ENCODE assay signal across 8 cellular contexts in genomic region chr1:151946366-151946764, GRCh38. TPM values are rescaled to one million over a fixed set of nuclear protein-coding genes. Genes with fewer than 3 reads are reported as not detected.
DNase-seq lines count a peak whose midpoint lies in the region; ATAC-seq, FAIRE-seq and TF ChIP-seq lines count a peak whose summit lies in the region.

No MANE protein-coding gene starts in this region.

- no peaks in the 10 kb centered on the region for H3K36me3 Mint-ChIP-seq in CD8-positive, alpha-beta memory T cell
- H3K36me3 Mint-ChIP-seq in naive thymus-derived CD4-positive, alpha-beta T cell = peaks cover 0 to 2% (median 0%) of the 10 kb centered on the region in 5 donors

- H3K27ac ChIP-seq in CD8-positive, alpha-beta memory T cell (ENCODE audit: low read depth, low read length) = peak overlapping the region; percentile 84
- H3K27ac ChIP-seq in K562 (ENCODE audit: extremely low read depth, low read depth, low read length) (peak overlapping the region; percentile 41; the same call in 2 of the 3 replicates), substantia nigra (ENCODE audit: low read depth, low read length, poor library complexity, severe bottlenecking) (no peak overlapping the region)
- no peak overlapping the region for H3K27ac ChIP-seq in naive thymus-derived CD4-positive, alpha-beta T cell (ENCODE audit: low read depth, low read length)

- no peaks in the 10 kb centered on the region for H3K36me3 ChIP-seq in CD8-positive, alpha-beta memory T cell (ENCODE audit: insufficient read depth, low read length)
- H3K36me3 ChIP-seq in K562 (ENCODE audit: control insufficient read depth, insufficient read depth, low read length) = no peaks in the 10 kb centered on the region
- H3K36me3 ChIP-seq in naive thymus-derived CD4-positive, alpha-beta T cell (ENCODE audit: control insufficient read depth in 2 of 3, insufficient read depth in 3 of 3, low read length in 3 of 3) = no peaks in the 10 kb centered on the region

- WGBS in K562 (ENCODE audit: insufficient coverage, low coverage, missing lambda C conversion rate) = 12% methylated on average over 2 of the region's 2 CpGs

- H3K27ac Mint-ChIP-seq in CD8-positive, alpha-beta memory T cell = peak overlapping the region; percentile 90 to 99 (median 94)
- H3K27ac Mint-ChIP-seq in naive thymus-derived CD4-positive, alpha-beta T cell = peak overlapping the region in 5 of 9 donors; percentile 12 to 91 (median 38)

- H3K27me3 ChIP-seq in CD8-positive, alpha-beta memory T cell (ENCODE audit: insufficient read depth, low read length, poor library complexity, severe bottlenecking) = no peaks in the 10 kb centered on the region
- no peaks in the 10 kb centered on the region; a peak in 1 of 5 replicates for H3K27me3 ChIP-seq in K562 (ENCODE audit: control insufficient read depth in 2 of 2, insufficient read depth in 2 of 2, low read length in 2 of 2)
- no peaks in the 10 kb centered on the region for H3K27me3 ChIP-seq in naive thymus-derived CD4-positive, alpha-beta T cell (ENCODE audit: control insufficient read depth in 2 of 2, insufficient read depth in 2 of 2, low read length in 2 of 2)

- H3K4me3 ChIP-seq in CD8-positive, alpha-beta memory T cell (ENCODE audit: low read length) = peak overlapping the region; percentile 4
- no peak overlapping the region for H3K4me3 ChIP-seq in K562
- no peak overlapping the region for H3K4me3 ChIP-seq in naive thymus-derived CD4-positive, alpha-beta T cell (ENCODE audit: low read length)

- no peak overlapping the region for H3K9ac ChIP-seq in K562 (ENCODE audit: insufficient read depth in 1 of 2, low read depth in 2 of 2, low read length in 2 of 2)

- ATAC-seq in K562 (no peak), GM21825 (IDR thresholded peaks at IDR 0.05; ENCODE audit: unreplicated experiment) (no peak)
- ATAC-seq in naive thymus-derived CD4-positive, alpha-beta T cell = peak; percentile 41

- POLR2A ChIA-PET in CD8-positive, alpha-beta memory T cell (lab: Charles Lee) = no interaction called here
- POLR2A ChIA-PET in K562 (lab: Yijun Ruan, JAX) = interaction anchor here (0.7 to 0.9 kb wide), 2 partner anchors 9 to 25 kb away, joined by 3 read pairs; no protein-coding TSS in a partner anchor
- POLR2A ChIA-PET in naive thymus-derived CD4-positive, alpha-beta T cell (lab: Charles Lee) = no interaction called here

- H3K4me2 ChIP-seq in K562 (ENCODE audit: insufficient read depth, low read length) = peak overlapping the region; percentile 38; the same call in 1 of the 2 replicates

- peak overlapping the region; percentile 68 for H2AFZ ChIP-seq in K562 (ENCODE audit: low read depth, low read length)

- H4K20me1 ChIP-seq in K562 (replicated peaks; ENCODE audit: control insufficient read depth, insufficient read depth, low read length) = no peaks in the 10 kb centered on the region

- peaks cover 40 to 46% (median 41%) of the 10 kb centered on the region in 3 donors for H3K4me1 Mint-ChIP-seq in CD8-positive, alpha-beta memory T cell
- H3K4me1 Mint-ChIP-seq in naive thymus-derived CD4-positive, alpha-beta T cell = peaks cover 11 to 35% (median 15%) of the 10 kb centered on the region in 7 donors

- H3K27me3 Mint-ChIP-seq in CD8-positive, alpha-beta memory T cell = no peaks in the 10 kb centered on the region
- peaks cover 0 to 5% (median 0%) of the 10 kb centered on the region in 5 donors for H3K27me3 Mint-ChIP-seq in naive thymus-derived CD4-positive, alpha-beta T cell

- H3K9me1 ChIP-seq in K562 (ENCODE audit: control insufficient read depth, insufficient read depth, low read length) = no peaks in the 10 kb centered on the region

- no peak for TF ChIP-seq RAD21 in K562 (CRISPR knock-in tag; conservative IDR thresholded peaks at IDR 0.05 in 1 of 2, IDR thresholded peaks at IDR 0.05 in 1 of 2)

- no peak for TF ChIP-seq EP300 in K562 (IDR thresholded peaks at IDR 0.05; ENCODE audit: low read length)

- CTCF ChIA-PET in CD8-positive, alpha-beta memory T cell (lab: Charles Lee) = interaction anchor here (2.7 kb wide), 1 partner anchor 55 kb away, joined by 13 read pairs; no protein-coding TSS in a partner anchor
- CTCF ChIA-PET in K562 (lab: Yijun Ruan, JAX; ENCODE audit: low intra/inter-chr PET ratio) = no interaction called here
- CTCF ChIA-PET in naive thymus-derived CD4-positive, alpha-beta T cell (lab: Charles Lee) = interaction anchor here (0.6 to 1.7 kb wide), 2 partner anchors 13 to 78 kb away, joined by 5 to 6 read pairs; no protein-coding TSS in a partner anchor

- intact Hi-C loops in K562 (cut with micrococcal nuclease) = no loop called here
- intact Hi-C loops in naive thymus-derived CD4-positive, alpha-beta T cell (cut with micrococcal nuclease) = no loop called here

- DNase-seq in CD8-positive, alpha-beta memory T cell = peak in 2 of 5 donors; percentile 28 to 57
- peak; percentile 56 for DNase-seq in LoVo (ENCODE audit: low spot score)
- no peak for DNase-seq in K562 (ENCODE audit: extremely low read depth in 1 of 4, low spot score in 3 of 4)
- no peak for DNase-seq in naive thymus-derived CD4-positive, alpha-beta T cell
- DNase-seq in OCI-M1 (lab: John Stamatoyannopoulos, UW) = no peak
- no peak for DNase-seq in substantia nigra (lab: John Stamatoyannopoulos, UW)
- no peak for DNase-seq in cerebellar nuclear complex (lab: John Stamatoyannopoulos, UW)

- no peaks in the 10 kb centered on the region for H3K79me2 ChIP-seq in K562 (ENCODE audit: control insufficient read depth, insufficient read depth, low read length)

- no peak for FAIRE-seq in K562 (lab: Jason Lieb, UNC)

- peaks cover 26% of the 10 kb centered on the region for H3K4me1 ChIP-seq in CD8-positive, alpha-beta memory T cell (ENCODE audit: insufficient read depth, low read length)
- peaks cover 6 to 27% of the 10 kb centered on the region in 2 experiments; a peak in 4 of 5 replicates for H3K4me1 ChIP-seq in K562 (replicated peaks in 1 of 2; ENCODE audit: control insufficient read depth in 2 of 2, insufficient read depth in 2 of 2, low read length in 2 of 2)
- peaks cover 9 to 24% of the 10 kb centered on the region in 2 donors for H3K4me1 ChIP-seq in naive thymus-derived CD4-positive, alpha-beta T cell (ENCODE audit: control insufficient read depth in 2 of 2, insufficient read depth in 2 of 2, low read length in 2 of 2)

- no peaks in the 10 kb centered on the region for H3K9me3 ChIP-seq in CD8-positive, alpha-beta memory T cell (ENCODE audit: low read length)
- H3K9me3 ChIP-seq in K562 (replicated peaks; ENCODE audit: control insufficient read depth, insufficient read depth, low read depth, low read length) = no peaks in the 10 kb centered on the region
- H3K9me3 ChIP-seq in naive thymus-derived CD4-positive, alpha-beta T cell (ENCODE audit: control insufficient read depth in 2 of 3, low read length in 3 of 3) = no peaks in the 10 kb centered on the region

- TF ChIP-seq CTCF in K562 (IDR thresholded peaks at IDR 0.05 in 2 of 3, conservative IDR thresholded peaks at IDR 0.05 in 1 of 3; ENCODE audit: insufficient read depth in 2 of 3, low read depth in 1 of 3, low read length in 3 of 3) = no peak

- in situ Hi-C loops in K562 (cut with MboI) = no loop called here

- peak overlapping the region; percentile 2 to 75 (median 49) for H3K4me3 Mint-ChIP-seq in CD8-positive, alpha-beta memory T cell
- H3K4me3 Mint-ChIP-seq in naive thymus-derived CD4-positive, alpha-beta T cell = peak overlapping the region in 1 of 10 donors; percentile 73

- H3K9me3 Mint-ChIP-seq in CD8-positive, alpha-beta memory T cell = no peaks in the 10 kb centered on the region
- H3K9me3 Mint-ChIP-seq in naive thymus-derived CD4-positive, alpha-beta T cell = no peaks in the 10 kb centered on the region

- no peak for TF ChIP-seq POLR2A in K562 (conservative IDR thresholded peaks at IDR 0.05)

- BruUV-seq in K562 (replicated peaks; lab: Mats Ljungman, UMichigan) = no TSS peak

RNA-seq across cellular contexts. Expression of gene THEM4, which starts 37.1 kb away (rescaled TPM):
- 10 to 100 TPM; 31.4 to 31.7 TPM for total RNA-seq in CD8-positive, alpha-beta memory T cell
- 77.0 TPM for polyA plus RNA-seq in CD8-positive, alpha-beta memory T cell
- 53.2 and 120 TPM in 2 replicates for total RNA-seq in K562 (2011; cell fraction: chromatin; rRNA removed; ENCODE audit: low replicate concordance)
- total RNA-seq in K562 (2011; cell fraction: nucleolus; rRNA removed) = 23.0 and 26.2 TPM in 2 replicates
- total RNA-seq in K562 (2011; cell fraction: nucleoplasm; rRNA removed) = 66.9 and 102 TPM in 2 replicates
- 24.5 and 25.2 TPM in 2 replicates for total RNA-seq in K562 (2014; rRNA removed)
- 35.3 and 41.1 TPM in 2 replicates for total RNA-seq in K562 (2014; rRNA removed; fragmentation: Illumina TruSeq; extraction: Trizol)
- 39.3 and 39.7 TPM in 2 replicates for total RNA-seq in K562 (2015; rRNA removed; fragmentation: Illumina TruSeq; extraction: Trizol)
- 25.5 and 27.4 TPM in 2 replicates for total RNA-seq in K562 (2021)
- 51.3 and 71.9 TPM in 2 replicates for polyA plus RNA-seq in K562 (2011; rRNA removed)
- polyA plus RNA-seq in K562 (2011; cell fraction: cytosol; rRNA removed) = 24.2 and 40.1 TPM in 2 replicates
- polyA plus RNA-seq in K562 (2011; cell fraction: nucleus; rRNA removed) = 43.7 and 48.1 TPM in 2 replicates
- 30.8 and 33.7 TPM in 2 replicates for polyA plus RNA-seq in K562 (2012)
- 45.7 and 48.3 TPM in 2 replicates for polyA plus RNA-seq in K562 (2014; fragmentation: Illumina TruSeq; extraction: Trizol)
- 10 to 100 TPM in 1 of 2 experiments, 1 to 10 TPM in 1; 8.6 to 12.5 TPM for polyA plus RNA-seq in K562 (2014; fragmentation: Nextera tagmentation; extraction: Ambion mirVana)
- polyA plus RNA-seq in K562 (2014; rRNA removed) = 46.1 and 48.7 TPM in 2 replicates
- 45.0 and 48.8 TPM in 2 replicates for polyA minus RNA-seq in K562 (2011; rRNA and poly(A)+ RNA removed)
- 16.4 and 20.0 TPM in 2 replicates for polyA minus RNA-seq in K562 (2011; cell fraction: cytosol; rRNA and poly(A)+ RNA removed)
- polyA minus RNA-seq in K562 (2011; cell fraction: nucleus; rRNA and poly(A)+ RNA removed) = 20.3 and 21.3 TPM in 2 replicates
- total RNA-seq in naive thymus-derived CD4-positive, alpha-beta T cell = 100 to 1,000 TPM in 2 of 5 experiments, 10 to 100 TPM in 3; 37.6 to 143 (median 44.6) TPM
- polyA plus RNA-seq in naive thymus-derived CD4-positive, alpha-beta T cell = 100 to 1,000 TPM; 113 to 122 TPM

RNA-seq across cellular contexts. Expression of gene S100A10, which starts 47.3 kb away (rescaled TPM):
- 100 to 1,000 TPM; 263 to 279 TPM for total RNA-seq in CD8-positive, alpha-beta memory T cell
- polyA plus RNA-seq in CD8-positive, alpha-beta memory T cell = 1,167 TPM
- not detected in 2 replicates for total RNA-seq in K562 (2011; cell fraction: chromatin; rRNA removed; ENCODE audit: low replicate concordance)
- not detected in 2 replicates for total RNA-seq in K562 (2011; cell fraction: nucleolus; rRNA removed)
- total RNA-seq in K562 (2011; cell fraction: nucleoplasm; rRNA removed) = not detected in 2 replicates
- total RNA-seq in K562 (2014; rRNA removed) (0.41 TPM in 1 of 2 replicates, not detected in the other), K562 (2014; rRNA removed; fragmentation: Illumina TruSeq; extraction: Trizol) (0.35 and 0.44 TPM in 2 replicates), K562 (2015; rRNA removed; fragmentation: Illumina TruSeq; extraction: Trizol) (not detected in 2 replicates), K562 (2021) (1.6 and 3.2 TPM in 2 replicates)
- polyA plus RNA-seq in K562 (2011; rRNA removed) (0.61 and 0.73 TPM in 2 replicates), K562 (2014; fragmentation: Illumina TruSeq; extraction: Trizol) (0.28 and 0.56 TPM in 2 replicates), K562 (2014; fragmentation: Nextera tagmentation; extraction: Ambion mirVana) (under 1 TPM in 1 of 2 experiments, not detected in 1; 0.32 TPM), K562 (2014; rRNA removed) (not detected in 2 replicates)
- 0.16 and 0.52 TPM in 2 replicates for polyA plus RNA-seq in K562 (2011; cell fraction: cytosol; rRNA removed)
- 0.29 TPM in 1 of 2 replicates, not detected in the other for polyA plus RNA-seq in K562 (2011; cell fraction: nucleus; rRNA removed)
- polyA plus RNA-seq in K562 (2012) = 1.0 and 1.8 TPM in 2 replicates
- 0.93 TPM in 1 of 2 replicates, not detected in the other for polyA minus RNA-seq in K562 (2011; rRNA and poly(A)+ RNA removed)
- polyA minus RNA-seq in K562 (2011; cell fraction: cytosol; rRNA and poly(A)+ RNA removed) = 1.6 and 5.2 TPM in 2 replicates
- polyA minus RNA-seq in K562 (2011; cell fraction: nucleus; rRNA and poly(A)+ RNA removed) = 0.67 TPM in 1 of 2 replicates, not detected in the other
- total RNA-seq in naive thymus-derived CD4-positive, alpha-beta T cell = 100 to 1,000 TPM; 131 to 361 (median 143) TPM
- 100 to 1,000 TPM; 458 to 492 TPM for polyA plus RNA-seq in naive thymus-derived CD4-positive, alpha-beta T cell

Comparison
In these comparisons a context has a peak if more than half of its experiments do, and no peak if none do; other contexts are left out.
1. H3K27ac ChIP-seq: peak in CD8-positive, alpha-beta memory T cell (single experiment) and K562 (single experiment); none in naive thymus-derived CD4-positive, alpha-beta T cell (single experiment) and substantia nigra (single experiment).
2. RNA of gene S100A10, which starts 47.3 kb away (total RNA-seq): 263 to 279 TPM in CD8-positive, alpha-beta memory T cell and 131 to 361 TPM in naive thymus-derived CD4-positive, alpha-beta T cell; 0.35 to 3.2 TPM in K562; every median in the first group is over 10 times any median in the second.